In genomic region chr16:14360326-14361037, GRCh38 we compare ENCODE assay signal across 12 cellular contexts.
DNase-seq lines count a peak whose midpoint lies in the region; ATAC-seq and TF ChIP-seq lines count a peak whose summit lies in the region.
"Had no signal": no experiment of that assay in that cellular context is flagged by ENCODE, and none has a peak within 500 bp of the region (broad histone marks: within the 10 kb centered on the region; RNA-seq: fewer than 3 reads in every experiment).

No MANE protein-coding gene starts in this region.

- H3K9me2 ChIP-seq in OCI-LY7 (ENCODE audit: insufficient read depth, low read length) = no peaks in the 10 kb centered on the region

- no peaks in the 10 kb centered on the region for H4K20me1 ChIP-seq in BLaER1 treated with 17β-estradiol and CSF1 and Interleukin-3, amounts not matched to agents 10 nM and 100 nM
- H4K20me1 ChIP-seq in OCI-LY7 (ENCODE audit: insufficient read depth, low read length) = no peaks in the 10 kb centered on the region

- peak overlapping the region in 9 of 11 experiments; percentile 9 to 98 (median 94); a peak in 16 of 22 replicates for H3K27ac ChIP-seq in BLaER1 treated with 17β-estradiol and CSF1 and Interleukin-3, amounts not matched to agents 10 nM and 100 nM
- H3K27ac ChIP-seq in OCI-LY7 (ENCODE audit: low read depth, low read length, poor library complexity, severe bottlenecking) (peak overlapping the region; percentile 21), esophagus (ENCODE audit: low read depth in 2 of 2, low read length in 1 of 2) (peak overlapping the region; percentile 45 to 61), psoas muscle (peak overlapping the region; percentile 89)

- H3K9ac ChIP-seq in BLaER1 treated with 17β-estradiol and CSF1 and Interleukin-3, amounts not matched to agents 10 nM and 100 nM = peak overlapping the region in 4 of 11 experiments; percentile 35 to 47 (median 42); a peak in 7 of 22 replicates

- intact Hi-C loops in OCI-LY7 (cut with micrococcal nuclease; ENCODE audit: unreplicated experiment) (no loop called here), psoas muscle (cut with DNase I) (loop anchor here in 1 of 2 donors (5.0 kb wide), 2 partner anchors 37 to 167 kb away; no protein-coding TSS in a partner anchor)

- no peak overlapping the region for H3K4me3 ChIP-seq in BLaER1 treated with 17β-estradiol and CSF1 and Interleukin-3, amounts not matched to agents 10 nM and 100 nM
- no peak overlapping the region for H3K4me3 ChIP-seq in OCI-LY7 (ENCODE audit: low read depth, low read length, poor library complexity, severe bottlenecking)
- H3K4me3 ChIP-seq in esophagus (ENCODE audit: low read depth in 1 of 2, low read length in 2 of 2) = no peak overlapping the region
- H3K4me3 ChIP-seq in psoas muscle = no peak overlapping the region
- H3K4me3 ChIP-seq: GM12878, GM23338 had no signal

- H2AFZ ChIP-seq in OCI-LY7 (ENCODE audit: low read length) = peak overlapping the region; percentile 86
- H2AFZ ChIP-seq: GM23338 had no signal

- no TSS peak for BruUV-seq in OCI-LY7 (replicated peaks; lab: Mats Ljungman, UMichigan)

- peak; percentile 48 for DNase-seq in OCI-LY7 (ENCODE audit: low spot score)
- DNase-seq in psoas muscle = no peak
- no peak for DNase-seq in NCI-H446 treated with DMSO at 0.1 percent for 48 hours (lab: John Stamatoyannopoulos, UW)
- DNase-seq: CD4-positive, CD25-positive, alpha-beta regulatory T cell; DMS 273 treated with DMSO at 0.1 percent for 48 hours; H9 had no signal

- ATAC-seq in psoas muscle = no peak
- no peak for ATAC-seq in HG02840 (IDR thresholded peaks at IDR 0.05; ENCODE audit: low FRiP score, unreplicated experiment)
- ATAC-seq in GM18909 (IDR thresholded peaks at IDR 0.05; ENCODE audit: poor library complexity, unreplicated experiment) = no peak
- ATAC-seq: GM12878, GM23338 had no signal

- no peaks in the 10 kb centered on the region for H3K36me3 ChIP-seq in BLaER1 treated with 17β-estradiol and CSF1 and Interleukin-3, amounts not matched to agents 10 nM and 100 nM
- H3K36me3 ChIP-seq in OCI-LY7 (ENCODE audit: insufficient read depth, low read length) = no peaks in the 10 kb centered on the region
- H3K36me3 ChIP-seq in esophagus (ENCODE audit: control insufficient read depth in 2 of 2, insufficient read depth in 2 of 2, low read length in 1 of 2) = no peaks in the 10 kb centered on the region
- no peaks in the 10 kb centered on the region for H3K36me3 ChIP-seq in psoas muscle (ENCODE audit: insufficient read depth in 1 of 2, low read depth in 1 of 2)

- H3K4me2 ChIP-seq in BLaER1 treated with 17β-estradiol and CSF1 and Interleukin-3, amounts not matched to agents 10 nM and 100 nM = peak overlapping the region in 9 of 11 experiments; percentile 23 to 93 (median 88); a peak in 18 of 22 replicates
- peak overlapping the region; percentile 9 for H3K4me2 ChIP-seq in OCI-LY7 (ENCODE audit: low read length)
- H3K4me2 ChIP-seq: GM23338 had no signal

- POLR2A ChIA-PET in OCI-LY7 (lab: Charles Lee) = interaction anchor here (0.6 to 1.7 kb wide), 9 partner anchors 8 to 1544 kb away, joined by 3 to 7 read pairs (median 4); no protein-coding TSS in a partner anchor

- peaks cover 59 to 100% (median 98%) of the 10 kb centered on the region in 10 experiments for H3K4me1 ChIP-seq in BLaER1 treated with 17β-estradiol and CSF1 and Interleukin-3, amounts not matched to agents 10 nM and 100 nM
- peaks cover 76% of the 10 kb centered on the region for H3K4me1 ChIP-seq in OCI-LY7 (ENCODE audit: insufficient read depth, low read length, poor library complexity, severe bottlenecking)
- peaks cover 5 to 26% of the 10 kb centered on the region in 2 donors for H3K4me1 ChIP-seq in esophagus (ENCODE audit: control insufficient read depth in 2 of 2, insufficient read depth in 2 of 2, low read length in 1 of 2)
- H3K4me1 ChIP-seq in psoas muscle = peaks cover 26% of the 10 kb centered on the region

- TF ChIP-seq CTCF in OCI-LY7 (conservative IDR thresholded peaks at IDR 0.05; ENCODE audit: low read length) (no peak), psoas muscle (IDR thresholded peaks at IDR 0.05) (no peak)

- no peaks in the 10 kb centered on the region for H3K79me2 ChIP-seq in OCI-LY7 (ENCODE audit: insufficient read depth, low read depth, low read length)

- CTCF ChIA-PET in OCI-LY7 (lab: Charles Lee; ENCODE audit: unreplicated experiment) = interaction anchor here (1.2 kb wide), 1 partner anchor 10 kb away, joined by 3 read pairs; no protein-coding TSS in a partner anchor

- H3K9me3 ChIP-seq in BLaER1 treated with 17β-estradiol and CSF1 and Interleukin-3, amounts not matched to agents 10 nM and 100 nM (replicated peaks in 1 of 11) = no peaks in the 10 kb centered on the region
- H3K9me3 ChIP-seq in OCI-LY7 (ENCODE audit: low read length) (no peaks in the 10 kb centered on the region), esophagus (ENCODE audit: control insufficient read depth in 2 of 2, insufficient read depth in 1 of 2, low read depth in 1 of 2, low read length in 1 of 2) (no peaks in the 10 kb centered on the region), psoas muscle (no peaks in the 10 kb centered on the region)

- H3K27me3 ChIP-seq in BLaER1 treated with 17β-estradiol and CSF1 and Interleukin-3, amounts not matched to agents 10 nM and 100 nM = no peaks in the 10 kb centered on the region
- H3K27me3 ChIP-seq in esophagus (ENCODE audit: control insufficient read depth in 1 of 2, insufficient read depth in 2 of 2, low read length in 2 of 2) (no peaks in the 10 kb centered on the region), psoas muscle (ENCODE audit: insufficient read depth in 3 of 3, low read length in 2 of 3) (no peaks in the 10 kb centered on the region)

- 79 to 84% methylated on average over 8 of the region's 8 CpGs for WGBS in esophagus, 2 donors
- WGBS in psoas muscle, 3 donors = 88 to 93% (median 88%) methylated on average over 8 of the region's 8 CpGs

Comparison
In these comparisons a context has a peak if more than half of its experiments do, and no peak if none do; other contexts are left out.
1. H3K27ac ChIP-seq: peak in every context shown above with its lines; median percentile 94 in BLaER1 treated with 17β-estradiol and CSF1 and Interleukin-3, amounts not matched to agents 10 nM and 100 nM; 89 in psoas muscle; 53 in esophagus; 21 in OCI-LY7.